In genomic region chr14:92570863-92571262, GRCh38 we compare ENCODE assay signal across 16 cellular contexts. TPM values are rescaled to one million over a fixed set of nuclear protein-coding genes. Genes with fewer than 3 reads are reported as not detected.
A peak's percentile ranks its signal among the peaks of the same experiment; 100 is the strongest.
DNase-seq lines count a peak whose midpoint lies in the region; ATAC-seq, FAIRE-seq and TF ChIP-seq lines count a peak whose summit lies in the region.
"Had no signal": no experiment of that assay in that cellular context is flagged by ENCODE, and none has a peak within 500 bp of the region (broad histone marks: within the 10 kb centered on the region; RNA-seq: fewer than 3 reads in every experiment).

No MANE protein-coding gene starts in this region.

- WGBS in right lobe of liver (ENCODE audit: insufficient coverage, low coverage, low lambda C conversion rate, missing lambda C conversion rate), result 33% methylated on average over 5 of the region's 5 CpGs
- 29 to 66% (median 44%) methylated on average over 5 of the region's 5 CpGs for WGBS in small intestine, 3 donors

- H3K36me3 ChIP-seq in right lobe of liver, result no peaks in the 10 kb centered on the region
- no peaks in the 10 kb centered on the region for H3K36me3 ChIP-seq in small intestine (ENCODE audit: control insufficient read depth in 2 of 2, insufficient read depth in 2 of 2, low read length in 2 of 2)

- H3K4me1 ChIP-seq in right lobe of liver (peaks cover 0 to 12% (median 3%) of the 10 kb centered on the region in 4 donors), small intestine (ENCODE audit: control insufficient read depth in 2 of 2, insufficient read depth in 1 of 2, low read depth in 1 of 2, low read length in 1 of 2) (peaks cover 0 to 6% of the 10 kb centered on the region in 2 donors)

- H3K4me3 Mint-ChIP-seq in central memory CD8-positive, alpha-beta T cell, result no peak overlapping the region
- no peak overlapping the region for H3K4me3 Mint-ChIP-seq in nephron progenitor cell
- H3K4me3 Mint-ChIP-seq: CD4-positive, alpha-beta T cell; HFFc6 had no signal

- intact Hi-C loops in right lobe of liver (cut with DNase I), result no loop called here

- H3K27ac ChIP-seq in right lobe of liver (no peak overlapping the region), small intestine (ENCODE audit: low read depth in 1 of 2, low read length in 1 of 2) (no peak overlapping the region)

- H3K4me3 ChIP-seq in right lobe of liver (no peak overlapping the region), small intestine (ENCODE audit: low read depth in 1 of 2, low read length in 2 of 2) (no peak overlapping the region)

- TF ChIP-seq CTCF in right lobe of liver (IDR thresholded peaks at IDR 0.05), result no peak
- TF ChIP-seq CTCF in nephron progenitor cell (IDR thresholded peaks at IDR 0.05), result no peak

- no peaks in the 10 kb centered on the region for H3K27me3 ChIP-seq in right lobe of liver
- no peaks in the 10 kb centered on the region for H3K27me3 ChIP-seq in small intestine (ENCODE audit: control insufficient read depth in 2 of 2, insufficient read depth in 2 of 2, low read length in 2 of 2)

- no peaks in the 10 kb centered on the region for H3K27me3 Mint-ChIP-seq in central memory CD8-positive, alpha-beta T cell
- H3K27me3 Mint-ChIP-seq in nephron progenitor cell (ENCODE audit: low read depth, poor library complexity), result peaks cover 3% of the 10 kb centered on the region
- H3K27me3 Mint-ChIP-seq: CD4-positive, alpha-beta T cell had no signal

- H3K9me3 Mint-ChIP-seq in central memory CD8-positive, alpha-beta T cell, result no peaks in the 10 kb centered on the region
- peaks cover 9% of the 10 kb centered on the region for H3K9me3 Mint-ChIP-seq in nephron progenitor cell
- H3K9me3 Mint-ChIP-seq: CD4-positive, alpha-beta T cell had no signal

- no peak for ATAC-seq in central memory CD8-positive, alpha-beta T cell (replicated peaks; ENCODE audit: extremely low read depth, poor library complexity, severe bottlenecking)
- peak in 3 of 4 donors; percentile 44 to 77 (median 51) for ATAC-seq in right lobe of liver
- ATAC-seq: PC-3 had no signal

- peak overlapping the region; percentile 95 for H3K27ac Mint-ChIP-seq in central memory CD8-positive, alpha-beta T cell (ENCODE audit: low read depth)
- H3K27ac Mint-ChIP-seq in nephron progenitor cell, result no peak overlapping the region
- H3K27ac Mint-ChIP-seq: CD4-positive, alpha-beta T cell; HFFc6 had no signal

- no peaks in the 10 kb centered on the region for H3K9me3 ChIP-seq in right lobe of liver
- H3K9me3 ChIP-seq in small intestine (ENCODE audit: control insufficient read depth, low read depth), result no peaks in the 10 kb centered on the region

- TF ChIP-seq POLR2A in GM12891 (IDR thresholded peaks at IDR 0.05; ENCODE audit: low read depth, low read length) (no peak), right lobe of liver (IDR thresholded peaks at IDR 0.05) (no peak), GM12892 (IDR thresholded peaks at IDR 0.05; ENCODE audit: low read depth, low read length) (no peak)

- peak; percentile 40 for FAIRE-seq in GM12891 (lab: Jason Lieb, UNC)
- FAIRE-seq in small intestine (lab: Jason Lieb, UNC), result no peak
- no peak for FAIRE-seq in GM12892 (lab: Jason Lieb, UNC)

- H3K4me1 Mint-ChIP-seq in central memory CD8-positive, alpha-beta T cell, result peaks cover 52% of the 10 kb centered on the region
- no peaks in the 10 kb centered on the region for H3K4me1 Mint-ChIP-seq in nephron progenitor cell

- DNase-seq in GM12891 (ENCODE audit: insufficient read length, low spot score), result no peak
- DNase-seq in central memory CD8-positive, alpha-beta T cell (ENCODE audit: low spot score in 2 of 2), result no peak
- DNase-seq in right lobe of liver, result no peak
- DNase-seq in small intestine, result peak; percentile 54
- DNase-seq in amygdala (lab: John Stamatoyannopoulos, UW), result no peak
- DNase-seq in GM12892 (ENCODE audit: insufficient read length), result no peak
- no peak for DNase-seq in nephron progenitor cell
- DNase-seq: ACHN; CD4-positive, alpha-beta T cell; HFFc6; Karpas-422; MM.1S; NCI-H1105 treated with DMSO at 0.1 percent for 48 hours; NCI-H187; NCI-H446; PC-3 had no signal

- peaks cover 7% of the 10 kb centered on the region for H3K36me3 Mint-ChIP-seq in central memory CD8-positive, alpha-beta T cell (ENCODE audit: insufficient read depth)
- peaks cover 4% of the 10 kb centered on the region for H3K36me3 Mint-ChIP-seq in nephron progenitor cell (ENCODE audit: low read depth)

TF ChIP-seq in GM12891, 5 proteins besides CTCF, POLR2A, EP300 and RAD21:
- TF ChIP-seq PAX5 (IDR thresholded peaks at IDR 0.05; ENCODE audit: insufficient read depth, low read length, severe bottlenecking) (no peak), TAF1 (IDR thresholded peaks at IDR 0.05; ENCODE audit: low read depth, low read length) (no peak), POU2F2 (IDR thresholded peaks at IDR 0.05; ENCODE audit: low read depth, low read length) (no peak), POLR2AphosphoS5 (IDR thresholded peaks at IDR 0.05; ENCODE audit: low read depth, low read length) (no peak), SPI1 (IDR thresholded peaks at IDR 0.05; ENCODE audit: low read depth, low read length) (no peak)

RNA-seq across cellular contexts. Expression of gene RIN3, which starts 57.3 kb away (rescaled TPM):
- polyA plus RNA-seq in GM12891 (2012; ENCODE audit: low read depth, missing spikeins), result 7.6 TPM
- total RNA-seq in right lobe of liver, result 10 to 100 TPM; 10.7 to 20.4 (median 18.9) TPM
- polyA plus RNA-seq in small intestine, result 10 to 100 TPM in 1 of 3 donors, 1 to 10 TPM in 2; 1.8 to 14.7 (median 9.5) TPM
- polyA plus RNA-seq in GM12892 (2012; ENCODE audit: missing spikeins), result 9.4 TPM
